Comparison of ENCODE assay signal across 19 cellular contexts in genomic region chr10:119443970-119444660, GRCh38.
"Had no signal": no experiment of that assay in that cellular context is flagged by ENCODE, and none has a peak within 500 bp of the region (broad histone marks: within the 10 kb centered on the region; RNA-seq: fewer than 3 reads in every experiment).

No MANE protein-coding gene starts in this region.

- H3K36me3 Mint-ChIP-seq: brain had no signal

- H3K27me3 ChIP-seq: sigmoid colon, spleen, tibial nerve had no signal

- FAIRE-seq: colon, urothelium cell line had no signal

- H3K27ac ChIP-seq: epithelial cell of prostate, WERI-Rb-1 had no signal

- DNase-seq: activated CD4-positive, alpha-beta memory T cell treated with anti-CD3 and anti-CD28 coated beads, Interleukin-2, amount 10 ng/mL, durations not matched to agents 7 days and 5 days; activated CD4-positive, alpha-beta T cell treated with anti-CD3 and anti-CD28 coated beads for 1 hour; activated naive CD4-positive, alpha-beta T cell treated with anti-CD3 and anti-CD28 coated beads for 36 hours; activated T-cell treated with anti-CD3 and anti-CD28 coated beads, Interleukin-2, amount 50 U/mL, for 4 hours; central memory CD4-positive, alpha-beta T cell; endodermal cell; foreskin fibroblast; hypothalamus; islet precursor cell; sigmoid colon; spleen; stimulated activated naive CD4-positive, alpha-beta T cell treated with Interleukin-2 at 50 U/mL for 16 hours; substantia nigra; WERI-Rb-1 had no signal

- H3K27ac Mint-ChIP-seq: activated CD4-positive, alpha-beta memory T cell treated with anti-CD3 and anti-CD28 coated beads, Interleukin-2, amount 10 ng/mL, durations not matched to agents 7 days and 5 days; activated naive CD4-positive, alpha-beta T cell treated with anti-CD3 and anti-CD28 coated beads for 36 hours; endodermal cell had no signal

- H3K9me3 ChIP-seq: sigmoid colon, spleen, tibial nerve had no signal

- H3K4me3 ChIP-seq: sigmoid colon, spleen, tibial nerve had no signal

- H3K9me3 Mint-ChIP-seq: activated CD4-positive, alpha-beta memory T cell treated with anti-CD3 and anti-CD28 coated beads, Interleukin-2, amount 10 ng/mL, durations not matched to agents 7 days and 5 days; activated naive CD4-positive, alpha-beta T cell treated with anti-CD3 and anti-CD28 coated beads for 36 hours; activated T-cell treated with anti-CD3 and anti-CD28 coated beads, Interleukin-2, amount 50 U/mL, for 4 hours; endodermal cell had no signal

- H3K4me3 Mint-ChIP-seq: activated CD4-positive, alpha-beta memory T cell treated with anti-CD3 and anti-CD28 coated beads, Interleukin-2, amount 10 ng/mL, durations not matched to agents 7 days and 5 days; activated naive CD4-positive, alpha-beta T cell treated with anti-CD3 and anti-CD28 coated beads for 36 hours; activated T-cell treated with anti-CD3 and anti-CD28 coated beads, Interleukin-2, amount 50 U/mL, for 4 hours; brain; endodermal cell had no signal
